Comparison of ENCODE assay signal across 8 cellular contexts in the genomic region with DNA sequence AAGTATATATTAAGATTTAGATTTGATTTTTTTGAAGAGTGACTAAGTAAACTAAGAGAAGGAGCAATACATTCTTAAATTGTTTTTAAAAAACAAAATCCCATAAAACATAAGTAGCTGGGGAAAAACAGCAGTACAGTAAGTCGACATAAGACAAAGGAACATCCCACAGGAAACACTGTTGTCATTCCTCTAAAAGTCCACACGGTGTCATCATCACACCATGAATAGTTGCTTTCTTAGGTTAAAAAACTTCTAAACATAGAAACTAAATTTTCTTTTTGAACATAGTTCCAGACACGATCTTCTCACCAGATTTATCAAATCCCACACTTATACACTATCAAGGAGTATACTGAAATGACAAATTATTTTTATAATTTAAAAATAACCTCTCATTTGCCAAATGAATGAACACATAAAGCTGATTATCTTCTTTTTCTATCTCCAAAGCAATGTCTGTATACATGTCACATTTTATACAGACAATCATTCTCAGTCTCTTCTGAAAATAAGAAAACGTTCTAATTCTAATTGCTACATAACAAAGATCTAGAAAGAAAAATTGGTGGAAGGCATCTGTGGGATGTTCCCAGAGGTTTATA. TPM values are rescaled to one million over a fixed set of nuclear protein-coding genes. Genes with fewer than 3 reads are reported as not detected.
DNase-seq lines count a peak whose midpoint lies in the region; ATAC-seq, FAIRE-seq and TF ChIP-seq lines count a peak whose summit lies in the region.

No MANE protein-coding gene starts in this region.

- peaks cover 11 to 22% of the 10 kb centered on the region in 2 donors for H3K36me3 Mint-ChIP-seq in activated T-cell treated with anti-CD3 and anti-CD28 coated beads, Interleukin-2, amount 50 U/mL, for 72 hours (ENCODE audit: insufficient read depth in 2 of 2)

- ATAC-seq in activated T-cell treated with anti-CD3 and anti-CD28 coated beads, Interleukin-2, amount 50 U/mL, for 72 hours (replicated peaks in 1 of 2), result peak; percentile 55 to 60
- ATAC-seq in HG02588 (IDR thresholded peaks at IDR 0.05; ENCODE audit: unreplicated experiment) (peak; percentile 83), RWPE2 (ENCODE audit: low read depth) (peak; percentile 52; the same call in 1 of the 3 replicates), mucosa of descending colon (peak; percentile 87)

- no peak overlapping the region for H3K4me3 Mint-ChIP-seq in activated T-cell treated with anti-CD3 and anti-CD28 coated beads, Interleukin-2, amount 50 U/mL, for 72 hours

- H3K4me2 ChIP-seq in endothelial cell of umbilical vein (ENCODE audit: insufficient read depth, low read length), result no peak overlapping the region

- H3K27ac ChIP-seq in RWPE2 (ENCODE audit: poor library complexity, severe bottlenecking), result no peak overlapping the region
- H3K27ac ChIP-seq in endothelial cell of umbilical vein (ENCODE audit: insufficient read depth, low read depth, low read length), result no peak overlapping the region

- no peak overlapping the region for H3K27ac Mint-ChIP-seq in activated T-cell treated with anti-CD3 and anti-CD28 coated beads, Interleukin-2, amount 50 U/mL, for 72 hours

- H3K4me1 Mint-ChIP-seq in activated T-cell treated with anti-CD3 and anti-CD28 coated beads, Interleukin-2, amount 50 U/mL, for 72 hours (ENCODE audit: low read depth), result peaks cover 5% of the 10 kb centered on the region

- DNase-seq in activated T-cell treated with anti-CD3 and anti-CD28 coated beads, Interleukin-2, amount 50 U/mL, for 72 hours, result no peak
- DNase-seq in activated T-cell treated with anti-CD3 and anti-CD28 coated beads, Interleukin-2, amount 50 U/mL, for 48 hours, result no peak
- peak; percentile 71 for DNase-seq in NB4 (ENCODE audit: low read depth)
- no peak for DNase-seq in RWPE2 (ENCODE audit: low spot score)
- DNase-seq in endothelial cell of umbilical vein (ENCODE audit: low read depth, low spot score), result peak; percentile 82
- DNase-seq in mucosa of descending colon, result peak in 1 of 3 donors; percentile 13
- no peak for DNase-seq in T-helper 9 cell

- no peak overlapping the region for H3K9ac ChIP-seq in endothelial cell of umbilical vein (replicated peaks; ENCODE audit: extremely low read depth, insufficient read depth, low read length)

- no peak for FAIRE-seq in endothelial cell of umbilical vein (lab: Jason Lieb, UNC)

- H3K27me3 Mint-ChIP-seq in activated T-cell treated with anti-CD3 and anti-CD28 coated beads, Interleukin-2, amount 50 U/mL, for 72 hours (ENCODE audit: low read depth), result no peaks in the 10 kb centered on the region

- POLR2A ChIA-PET in endothelial cell of umbilical vein (lab: Charles Lee), result no interaction called here

- H3K36me3 ChIP-seq in RWPE2 (ENCODE audit: low read depth), result peaks cover 56% of the 10 kb centered on the region
- peaks cover 2 to 8% of the 10 kb centered on the region in 2 experiments for H3K36me3 ChIP-seq in endothelial cell of umbilical vein (ENCODE audit: control insufficient read depth in 2 of 2, extremely low read depth in 1 of 2, insufficient read depth in 2 of 2, low read length in 2 of 2)
- H3K36me3 ChIP-seq in mucosa of descending colon (ENCODE audit: low read depth), result peaks cover 4% of the 10 kb centered on the region

- no peaks in the 10 kb centered on the region for H3K9me1 ChIP-seq in endothelial cell of umbilical vein (replicated peaks; ENCODE audit: control insufficient read depth, extremely low read depth, insufficient read depth, low read length)

- H4K20me1 ChIP-seq in endothelial cell of umbilical vein (replicated peaks; ENCODE audit: control insufficient read depth, extremely low read depth, insufficient read depth, low read length), result no peaks in the 10 kb centered on the region

- no peak overlapping the region for H3K4me3 ChIP-seq in NB4 (ENCODE audit: low read depth, low read length)
- no peak overlapping the region for H3K4me3 ChIP-seq in RWPE2 (ENCODE audit: severe bottlenecking)
- H3K4me3 ChIP-seq in endothelial cell of umbilical vein (replicated peaks in 1 of 3; ENCODE audit: insufficient read depth in 1 of 3, low read depth in 1 of 3, low read length in 3 of 3), result no peak overlapping the region
- no peak overlapping the region for H3K4me3 ChIP-seq in mucosa of descending colon

- H3K9me3 Mint-ChIP-seq in activated T-cell treated with anti-CD3 and anti-CD28 coated beads, Interleukin-2, amount 50 U/mL, for 72 hours, result peaks cover 4 to 5% of the 10 kb centered on the region in 2 donors

- TF ChIP-seq CTCF in NB4 (IDR thresholded peaks at IDR 0.05; ENCODE audit: low read depth, low read length) (peak; percentile 36), RWPE2 (IDR thresholded peaks at IDR 0.05; ENCODE audit: poor library complexity, severe bottlenecking) (peak; percentile 83), endothelial cell of umbilical vein (IDR thresholded peaks at IDR 0.05; ENCODE audit: extremely low read depth in 1 of 2, insufficient read depth in 1 of 2, low read depth in 1 of 2, low read length in 2 of 2) (peak; percentile 34 to 43), mucosa of descending colon (IDR thresholded peaks at IDR 0.05) (peak; percentile 67)

- TF ChIP-seq POLR2A in NB4 (IDR thresholded peaks at IDR 0.05; ENCODE audit: extremely low read depth, insufficient read length) (no peak), endothelial cell of umbilical vein (IDR thresholded peaks at IDR 0.05; ENCODE audit: low read depth, low read length) (no peak)

- H3K79me2 ChIP-seq in endothelial cell of umbilical vein (ENCODE audit: control insufficient read depth, insufficient read depth, low read length), result no peaks in the 10 kb centered on the region

- H3K27me3 ChIP-seq in RWPE2 (ENCODE audit: insufficient read depth, poor library complexity, severe bottlenecking), result no peaks in the 10 kb centered on the region
- no peaks in the 10 kb centered on the region for H3K27me3 ChIP-seq in endothelial cell of umbilical vein (ENCODE audit: control insufficient read depth in 2 of 2, insufficient read depth in 2 of 2, low read length in 2 of 2)

- intact Hi-C loops in endothelial cell of umbilical vein (cut with micrococcal nuclease) (loop anchor here (1.0 to 10.0 kb wide), 5 partner anchors 94 to 362 kb away; partner anchors contain the start of gene SH3GLB1), mucosa of descending colon (cut with DNase I, micrococcal nuclease) (loop anchor here (5.0 to 10.0 kb wide), 2 partner anchors 117 to 124 kb away; no protein-coding TSS in a partner anchor)

- dilution Hi-C loops in endothelial cell of umbilical vein (cut with MboI; ENCODE audit: extremely low pct_ligation_motif_present, low sequenced_read_pairs), result no loop called here

- CTCF ChIA-PET in endothelial cell of umbilical vein (lab: Charles Lee), result interaction anchor here (0.7 to 3.6 kb wide), 28 partner anchors 8 to 703 kb away, joined by 3 to 85 read pairs (median 5); partner anchors contain the start of genes ODF2L and SH3GLB1

- H3K9me3 ChIP-seq in RWPE2 (ENCODE audit: severe bottlenecking), result no peaks in the 10 kb centered on the region
- no peaks in the 10 kb centered on the region for H3K9me3 ChIP-seq in endothelial cell of umbilical vein (replicated peaks; ENCODE audit: control insufficient read depth, insufficient read depth, low read length)
- peaks cover 7% of the 10 kb centered on the region for H3K9me3 ChIP-seq in mucosa of descending colon

- BruUV-seq in endothelial cell of umbilical vein (replicated peaks; lab: Mats Ljungman, UMichigan), result no TSS peak

- H2AFZ ChIP-seq in endothelial cell of umbilical vein (ENCODE audit: low read depth, low read length), result no peak overlapping the region

- H3K4me1 ChIP-seq in RWPE2 (ENCODE audit: insufficient read depth, poor library complexity, severe bottlenecking) (no peaks in the 10 kb centered on the region), endothelial cell of umbilical vein (ENCODE audit: control insufficient read depth, extremely low read depth, insufficient read depth, low read length) (peaks cover 14% of the 10 kb centered on the region), mucosa of descending colon (ENCODE audit: low read depth) (no peaks in the 10 kb centered on the region)

TF ChIP-seq in endothelial cell of umbilical vein, 7 proteins besides CTCF, POLR2A, EP300 and RAD21:
- TF ChIP-seq MYC (IDR thresholded peaks at IDR 0.05; ENCODE audit: low read depth, low read length), result no peak
- TF ChIP-seq, protein P1, sequence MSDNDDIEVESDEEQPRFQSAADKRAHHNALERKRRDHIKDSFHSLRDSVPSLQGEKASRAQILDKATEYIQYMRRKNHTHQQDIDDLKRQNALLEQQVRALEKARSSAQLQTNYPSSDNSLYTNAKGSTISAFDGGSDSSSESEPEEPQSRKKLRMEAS (IDR thresholded peaks at IDR 0.05; ENCODE audit: insufficient read depth, insufficient read length), result no peak
TF ChIP-seq in endothelial cell of umbilical vein: peak in this region for 0.

RNA-seq across cellular contexts. Expression of gene ODF2L, which starts 15.8 kb away (rescaled TPM):
- 10 to 100 TPM; 31.8 to 39.2 TPM for total RNA-seq in activated T-cell treated with anti-CD3 and anti-CD28 coated beads, Interleukin-2, amount 50 U/mL, for 72 hours
- total RNA-seq in endothelial cell of umbilical vein (74.7 and 86.3 TPM in 2 replicates), mucosa of descending colon (10 to 100 TPM; 23.1 to 41.9 (median 40.8) TPM)
- polyA plus RNA-seq in endothelial cell of umbilical vein, result 7.3 and 9.6 TPM in 2 replicates
- polyA plus RNA-seq in endothelial cell of umbilical vein (2011; cell fraction: cytosol; rRNA removed), result 8.4 and 9.8 TPM in 2 replicates
- 66.0 and 110 TPM in 2 replicates for polyA plus RNA-seq in endothelial cell of umbilical vein (2011; cell fraction: nucleus; rRNA removed)
- 28.0 and 37.8 TPM in 2 replicates for polyA plus RNA-seq in endothelial cell of umbilical vein (2012)
- 9.5 and 13.3 TPM in 2 replicates for polyA minus RNA-seq in endothelial cell of umbilical vein
- polyA minus RNA-seq in endothelial cell of umbilical vein (2011; cell fraction: cytosol; rRNA and poly(A)+ RNA removed), result 7.2 TPM
- polyA minus RNA-seq in endothelial cell of umbilical vein (2011; cell fraction: nucleus; rRNA and poly(A)+ RNA removed), result 67.3 and 84.0 TPM in 2 replicates

RNA-seq across cellular contexts. Expression of gene CLCA2, which starts 43.6 kb away (rescaled TPM):
- total RNA-seq in activated T-cell treated with anti-CD3 and anti-CD28 coated beads, Interleukin-2, amount 50 U/mL, for 72 hours, result not detected
- total RNA-seq in endothelial cell of umbilical vein, result 0.11 TPM in 1 of 2 replicates, not detected in the other
- polyA plus RNA-seq in endothelial cell of umbilical vein, result 0.01 and 0.05 TPM in 2 replicates
- 0.06 TPM in 1 of 2 replicates, not detected in the other for polyA plus RNA-seq in endothelial cell of umbilical vein (2011; cell fraction: cytosol; rRNA removed)
- not detected in 2 replicates for polyA plus RNA-seq in endothelial cell of umbilical vein (2011; cell fraction: nucleus; rRNA removed)
- 0.05 TPM in 1 of 2 replicates, not detected in the other for polyA plus RNA-seq in endothelial cell of umbilical vein (2012)
- polyA minus RNA-seq in endothelial cell of umbilical vein, result 0.17 TPM in 1 of 2 replicates, not detected in the other
- polyA minus RNA-seq in endothelial cell of umbilical vein (2011; cell fraction: cytosol; rRNA and poly(A)+ RNA removed), result 0.20 TPM
- polyA minus RNA-seq in endothelial cell of umbilical vein (2011; cell fraction: nucleus; rRNA and poly(A)+ RNA removed), result not detected in 2 replicates
- total RNA-seq in mucosa of descending colon, result 1 to 10 TPM in 2 of 3 donors, under 1 TPM in 1; 0.51 to 1.7 (median 1.0) TPM

Comparison
In these comparisons a context has a peak if more than half of its experiments do, and no peak if none do; other contexts are left out.
1. DNase-seq: peak in NB4 (single experiment) and endothelial cell of umbilical vein (single experiment); none in activated T-cell treated with anti-CD3 and anti-CD28 coated beads, Interleukin-2, amount 50 U/mL, for 72 hours (0 of 2), activated T-cell treated with anti-CD3 and anti-CD28 coated beads, Interleukin-2, amount 50 U/mL, for 48 hours (0 of 2), RWPE2 (single experiment) and T-helper 9 cell (single experiment).
2. Peak in every context shown above with its lines, with median percentiles within 50 percentile points of each other: ATAC-seq and CTCF ChIP-seq.